In genomic region chr10:27099916-27100799, GRCh38 we compare ENCODE assay signal across 1 cellular context.
TF ChIP-seq lines count a peak whose summit lies in the region.

Gene ANKRD26 (minus strand): TSS chr10:27100494. CDS start chr10:27100326, 168 bp downstream.

TF ChIP-seq in K562, 482 proteins besides CTCF, POLR2A, EP300 and RAD21 (continued from another document and continues in another):
- TF ChIP-seq SPI1 (IDR thresholded peaks at IDR 0.05; ENCODE audit: borderline replicate concordance, low read depth, low read length) (no peak), LEF1 (IDR thresholded peaks at IDR 0.05) (no peak), ZNF707 (CRISPR knock-in tag; conservative IDR thresholded peaks at IDR 0.05) (no peak), SAFB2 (IDR thresholded peaks at IDR 0.05; ENCODE audit: borderline replicate concordance, low read depth, low read length, severe bottlenecking) (no peak), PPARD (CRISPR knock-in tag; IDR thresholded peaks at IDR 0.05) (no peak), RFX5 (IDR thresholded peaks at IDR 0.05; ENCODE audit: low read depth, low read length) (no peak), IRF9 (tag; IDR thresholded peaks at IDR 0.05) (no peak), ZKSCAN8 (CRISPR knock-in tag; IDR thresholded peaks at IDR 0.05) (no peak), PHF20 (IDR thresholded peaks at IDR 0.05; ENCODE audit: partially characterized antibody) (peak; percentile 62), TAF1 (IDR thresholded peaks at IDR 0.05; ENCODE audit: control insufficient read depth, extremely low read depth, insufficient read depth, low read length, severe bottlenecking) (peak; percentile 77), U2AF1 (optimal IDR thresholded peaks at IDR 0.05; ENCODE audit: low read depth, low read length) (no peak), POU5F1 (IDR thresholded peaks at IDR 0.05; ENCODE audit: borderline replicate concordance, low read depth, low read length, partially characterized antibody) (peak; percentile 100), KLF16 (IDR thresholded peaks at IDR 0.05) (no peak), RERE (CRISPR knock-in tag; IDR thresholded peaks at IDR 0.05; ENCODE audit: borderline replicate concordance) (no peak), RBFOX2 (IDR thresholded peaks at IDR 0.05; ENCODE audit: low read depth, low read length) (peak; percentile 88), ZNF407 (IDR thresholded peaks at IDR 0.05; ENCODE audit: low read depth) (no peak; the same call in 1 of the 2 replicates), SFPQ (IDR thresholded peaks at IDR 0.05; ENCODE audit: low read depth, low read length) (no peak), XRCC3 (IDR thresholded peaks at IDR 0.05) (no peak), CCNT2 (IDR thresholded peaks at IDR 0.05; ENCODE audit: borderline replicate concordance, extremely low read depth, insufficient read length, low read depth, low read length) (peak; percentile 48), ZNF589 (CRISPR knock-in tag; IDR thresholded peaks at IDR 0.05; ENCODE audit: low read depth) (no peak), TCF3 (CRISPR knock-in tag; IDR thresholded peaks at IDR 0.05) (no peak), MAZ (CRISPR knock-in tag; conservative IDR thresholded peaks at IDR 0.05 in 1 of 2, IDR thresholded peaks at IDR 0.05 in 1 of 2) (peak; percentile 72 to 81), CBX3 (IDR thresholded peaks at IDR 0.05; ENCODE audit: borderline replicate concordance in 1 of 2, low read length in 2 of 2) (no peak), ZNF830 (CRISPR knock-in tag; IDR thresholded peaks at IDR 0.05) (no peak), RBBP5 (IDR thresholded peaks at IDR 0.05; ENCODE audit: borderline replicate concordance, insufficient read depth, low read length, poor library complexity, severe bottlenecking) (peak; percentile 82), ARHGAP35 (IDR thresholded peaks at IDR 0.05; ENCODE audit: partially characterized antibody) (no peak), KAT8 (IDR thresholded peaks at IDR 0.05; ENCODE audit: low read depth) (no peak), FOXK2 (conservative IDR thresholded peaks at IDR 0.05 in 1 of 2, IDR thresholded peaks at IDR 0.05 in 1 of 2; ENCODE audit: low read depth in 2 of 2) (0 out of 4 replicates have a peak, but pooled peaks of 1 of the 2 experiments have one; percentile 39), BCOR (IDR thresholded peaks at IDR 0.05) (no peak), ZNF121 (CRISPR knock-in tag; conservative IDR thresholded peaks at IDR 0.05) (no peak), TCFL5 (CRISPR knock-in tag; conservative IDR thresholded peaks at IDR 0.05) (no peak), NR2C2 (CRISPR knock-in tag; IDR thresholded peaks at IDR 0.05) (no peak), NR2C2 (tag; IDR thresholded peaks at IDR 0.05) (peak; percentile 80)
- TF ChIP-seq, protein P1, sequence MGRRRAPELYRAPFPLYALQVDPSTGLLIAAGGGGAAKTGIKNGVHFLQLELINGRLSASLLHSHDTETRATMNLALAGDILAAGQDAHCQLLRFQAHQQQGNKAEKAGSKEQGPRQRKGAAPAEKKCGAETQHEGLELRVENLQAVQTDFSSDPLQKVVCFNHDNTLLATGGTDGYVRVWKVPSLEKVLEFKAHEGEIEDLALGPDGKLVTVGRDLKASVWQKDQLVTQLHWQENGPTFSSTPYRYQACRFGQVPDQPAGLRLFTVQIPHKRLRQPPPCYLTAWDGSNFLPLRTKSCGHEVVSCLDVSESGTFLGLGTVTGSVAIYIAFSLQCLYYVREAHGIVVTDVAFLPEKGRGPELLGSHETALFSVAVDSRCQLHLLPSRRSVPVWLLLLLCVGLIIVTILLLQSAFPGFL (CRISPR knock-in tag; IDR thresholded peaks at IDR 0.05) = no peak
- TF ChIP-seq, protein P2, sequence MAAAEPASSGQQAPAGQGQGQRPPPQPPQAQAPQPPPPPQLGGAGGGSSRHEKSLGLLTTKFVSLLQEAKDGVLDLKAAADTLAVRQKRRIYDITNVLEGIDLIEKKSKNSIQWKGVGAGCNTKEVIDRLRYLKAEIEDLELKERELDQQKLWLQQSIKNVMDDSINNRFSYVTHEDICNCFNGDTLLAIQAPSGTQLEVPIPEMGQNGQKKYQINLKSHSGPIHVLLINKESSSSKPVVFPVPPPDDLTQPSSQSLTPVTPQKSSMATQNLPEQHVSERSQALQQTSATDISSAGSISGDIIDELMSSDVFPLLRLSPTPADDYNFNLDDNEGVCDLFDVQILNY (CRISPR knock-in tag; IDR thresholded peaks at IDR 0.05) = no peak
- TF ChIP-seq, protein P3, sequence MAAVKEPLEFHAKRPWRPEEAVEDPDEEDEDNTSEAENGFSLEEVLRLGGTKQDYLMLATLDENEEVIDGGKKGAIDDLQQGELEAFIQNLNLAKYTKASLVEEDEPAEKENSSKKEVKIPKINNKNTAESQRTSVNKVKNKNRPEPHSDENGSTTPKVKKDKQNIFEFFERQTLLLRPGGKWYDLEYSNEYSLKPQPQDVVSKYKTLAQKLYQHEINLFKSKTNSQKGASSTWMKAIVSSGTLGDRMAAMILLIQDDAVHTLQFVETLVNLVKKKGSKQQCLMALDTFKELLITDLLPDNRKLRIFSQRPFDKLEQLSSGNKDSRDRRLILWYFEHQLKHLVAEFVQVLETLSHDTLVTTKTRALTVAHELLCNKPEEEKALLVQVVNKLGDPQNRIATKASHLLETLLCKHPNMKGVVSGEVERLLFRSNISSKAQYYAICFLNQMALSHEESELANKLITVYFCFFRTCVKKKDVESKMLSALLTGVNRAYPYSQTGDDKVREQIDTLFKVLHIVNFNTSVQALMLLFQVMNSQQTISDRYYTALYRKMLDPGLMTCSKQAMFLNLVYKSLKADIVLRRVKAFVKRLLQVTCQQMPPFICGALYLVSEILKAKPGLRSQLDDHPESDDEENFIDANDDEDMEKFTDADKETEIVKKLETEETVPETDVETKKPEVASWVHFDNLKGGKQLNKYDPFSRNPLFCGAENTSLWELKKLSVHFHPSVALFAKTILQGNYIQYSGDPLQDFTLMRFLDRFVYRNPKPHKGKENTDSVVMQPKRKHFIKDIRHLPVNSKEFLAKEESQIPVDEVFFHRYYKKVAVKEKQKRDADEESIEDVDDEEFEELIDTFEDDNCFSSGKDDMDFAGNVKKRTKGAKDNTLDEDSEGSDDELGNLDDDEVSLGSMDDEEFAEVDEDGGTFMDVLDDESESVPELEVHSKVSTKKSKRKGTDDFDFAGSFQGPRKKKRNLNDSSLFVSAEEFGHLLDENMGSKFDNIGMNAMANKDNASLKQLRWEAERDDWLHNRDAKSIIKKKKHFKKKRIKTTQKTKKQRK (IDR thresholded peaks at IDR 0.05; ENCODE audit: borderline replicate concordance, low read depth, low read length) = no peak
